In the genomic region with DNA sequence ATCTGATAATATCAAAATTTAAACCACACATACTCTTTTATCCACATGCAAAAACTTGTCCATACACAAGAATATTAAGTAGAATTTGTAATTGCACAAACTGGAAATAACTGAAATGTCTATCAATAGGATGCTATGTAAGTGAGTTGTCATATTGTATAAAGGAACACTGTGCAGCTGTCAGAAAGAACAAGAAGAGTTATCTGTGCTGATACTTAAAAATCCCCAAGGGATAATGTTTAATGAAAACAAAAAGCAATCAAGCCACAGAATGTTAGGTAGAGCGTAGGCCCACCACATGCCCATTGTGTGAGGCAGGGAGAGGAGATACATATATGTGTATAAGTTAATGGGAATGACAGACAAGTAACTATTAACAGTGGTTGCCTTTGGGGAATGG, we compare ENCODE assay signal across 11 cellular contexts. TPM values are rescaled to one million over a fixed set of nuclear protein-coding genes. Genes with fewer than 3 reads are reported as not detected.
DNase-seq lines count a peak whose midpoint lies in the region; ATAC-seq and TF ChIP-seq lines count a peak whose summit lies in the region.
"Had no signal": no experiment of that assay in that cellular context is flagged by ENCODE, and none has a peak within 500 bp of the region (broad histone marks: within the 10 kb centered on the region; RNA-seq: fewer than 3 reads in every experiment).

No MANE protein-coding gene starts in this region.

- peak overlapping the region; percentile 84 for H3K4me2 ChIP-seq in DOHH2 (ENCODE audit: low read length)

- H4K20me1 ChIP-seq in DOHH2 (ENCODE audit: control insufficient read depth, insufficient read depth, low read depth, low read length) = no peaks in the 10 kb centered on the region

- TF ChIP-seq POLR2A in gastrocnemius medialis (IDR thresholded peaks at IDR 0.05) = no peak

- H3K4me1 ChIP-seq in DOHH2 (ENCODE audit: control insufficient read depth, low read length) = peaks cover 62% of the 10 kb centered on the region
- H3K4me1 ChIP-seq in gastrocnemius medialis = peaks cover 51 to 56% of the 10 kb centered on the region in 2 donors

- H3K9me2 ChIP-seq in DOHH2 (replicated peaks; ENCODE audit: control insufficient read depth, low read length) = no peaks in the 10 kb centered on the region

- H3K27me3 ChIP-seq in DOHH2 (ENCODE audit: control insufficient read depth, low read length) = no peaks in the 10 kb centered on the region
- H3K27me3 ChIP-seq in gastrocnemius medialis = no peaks in the 10 kb centered on the region

- H3F3A ChIP-seq in DOHH2 (ENCODE audit: control insufficient read depth, insufficient read depth) = peaks cover 16% of the 10 kb centered on the region

- H3K27ac ChIP-seq in DOHH2 (ENCODE audit: low read depth, low read length) (no peak overlapping the region), SK-N-MC (no peak overlapping the region), gastrocnemius medialis (peak overlapping the region; percentile 83 to 91 (median 87))

- no peak for ATAC-seq in gastrocnemius medialis

- H3K9me3 ChIP-seq in DOHH2 (ENCODE audit: control insufficient read depth, insufficient read depth, low read length) (no peaks in the 10 kb centered on the region), SK-N-MC (ENCODE audit: low read depth, low read length) (0 out of 2 replicates have a peak, but pooled peaks cover 2% of the 10 kb centered on the region), gastrocnemius medialis (no peaks in the 10 kb centered on the region)

- DNase-seq in SK-N-MC (ENCODE audit: low read depth, low spot score) (no peak), globus pallidus (ENCODE audit: low spot score) (peak; percentile 21), gastrocnemius medialis (no peak), DMS114 treated with DMSO at 0.1 percent for 48 hours (lab: John Stamatoyannopoulos, UW; ENCODE audit: unreplicated experiment) (no peak), amniotic stem cell (lab: John Stamatoyannopoulos, UW) (no peak), NCI-H2227 (lab: John Stamatoyannopoulos, UW; ENCODE audit: unreplicated experiment) (no peak)
- no peak for DNase-seq in activated CD4-positive, alpha-beta T cell treated with anti-CD3 and anti-CD28 coated beads, Interleukin-2, amount 50 U/mL, for 48 hours
- DNase-seq: activated CD4-positive, alpha-beta T cell treated with anti-CD3 and anti-CD28 coated beads for 1 hour; NCI-H1105; stimulated activated CD4-positive, alpha-beta T cell treated with anti-CD3 and anti-CD28 coated beads, Interleukin-12 subunit alpha, Interleukin-12 subunit beta, amount 100 ng/mL, for 4 hours had no signal

- H3K79me2 ChIP-seq in DOHH2 (ENCODE audit: control insufficient read depth, low read length) = no peaks in the 10 kb centered on the region

- peak overlapping the region; percentile 14 for H3K9ac ChIP-seq in SK-N-MC (ENCODE audit: insufficient read length)

- H3K36me3 ChIP-seq in DOHH2 (ENCODE audit: control insufficient read depth, low read length) (no peaks in the 10 kb centered on the region), SK-N-MC (ENCODE audit: insufficient read depth, low read length) (0 out of 2 replicates have a peak, but pooled peaks cover 5% of the 10 kb centered on the region), gastrocnemius medialis (peaks cover 0 to 16% of the 10 kb centered on the region in 2 donors)

- intact Hi-C loops in gastrocnemius medialis (cut with DNase I; ENCODE audit: low total_unique reads) = loop anchor here (5.0 kb wide), 1 partner anchor 291 kb away; a partner anchor contains a TSS

- in situ Hi-C loops in gastrocnemius medialis (cut with MboI; ENCODE audit: low sequenced_read_pairs in 4 of 4) = loop anchor here in 2 of 4 donors (5.0 to 10.0 kb wide), 2 partner anchors 56 to 98 kb away; a partner anchor contains a TSS

- TF ChIP-seq CTCF in DOHH2 (IDR thresholded peaks at IDR 0.05; ENCODE audit: low read depth, low read length, poor library complexity, severe bottlenecking) = no peak
- no peak for TF ChIP-seq CTCF in gastrocnemius medialis (IDR thresholded peaks at IDR 0.05 in 4 of 5, conservative IDR thresholded peaks at IDR 0.05 in 1 of 5)

- H3K4me3 ChIP-seq in DOHH2 (ENCODE audit: low read length) (peak overlapping the region; percentile 68), SK-N-MC (peak overlapping the region; percentile 77), gastrocnemius medialis (peak overlapping the region; percentile 64 to 89 (median 79))

RNA-seq across cellular contexts. Expression of a gene that starts 25.9 kb away (rescaled TPM):
- total RNA-seq in gastrocnemius medialis = not detected

Comparison
In these comparisons a context has a peak if more than half of its experiments do, and no peak if none do; other contexts are left out.
1. H3K27ac ChIP-seq: peak in gastrocnemius medialis (4 of 4); none in DOHH2 (single experiment) and SK-N-MC (single experiment).
2. Peak in every context shown above with its lines, with median percentiles within 50 percentile points of each other: H3K4me3 ChIP-seq.